ENCODE assay signal across 19 cellular contexts in the genomic region with DNA sequence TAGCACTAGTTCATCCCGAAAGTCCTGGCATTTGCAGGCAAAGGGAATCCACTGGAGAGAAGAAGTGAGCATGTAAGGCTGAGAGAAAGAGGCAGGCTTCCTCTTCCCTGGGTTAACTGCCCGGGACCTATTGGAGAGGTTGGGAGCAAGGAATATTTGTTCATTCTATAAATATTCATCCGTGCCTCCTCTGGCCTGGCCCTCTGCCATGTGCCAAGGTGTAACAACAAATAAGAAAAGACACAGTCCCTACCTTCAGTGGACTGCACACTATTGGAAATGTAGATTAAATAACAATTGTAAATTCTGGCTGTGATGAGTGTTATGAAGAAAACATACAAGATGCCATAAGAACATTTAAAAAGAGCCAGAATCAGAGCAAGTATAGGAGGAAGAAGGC.
"Had no signal": no experiment of that assay in that cellular context is flagged by ENCODE, and none has a peak within 500 bp of the region (broad histone marks: within the 10 kb centered on the region; RNA-seq: fewer than 3 reads in every experiment).

No MANE protein-coding gene starts in this region.

- H3K27me3 ChIP-seq: dorsolateral prefrontal cortex, neutrophil, right atrium auricular region, thyroid gland, vagina had no signal

- DNase-seq: dorsolateral prefrontal cortex; effector CD4-positive, alpha-beta T cell; hypothalamus; left ventricle myocardium superior; lower lobe of right lung; stimulated activated CD4-positive, alpha-beta T cell treated with anti-CD3 and anti-CD28 coated beads, Interleukin-12 subunit alpha, Interleukin-12 subunit beta, amount 100 ng/mL, for 4 hours; stimulated activated CD4-positive, alpha-beta T cell treated with anti-CD3 and anti-CD28 coated beads, Interleukin-1b, Interleukin-23, amount 100 ng/mL, for 48 hours; stimulated activated CD4-positive, alpha-beta T cell treated with anti-CD3 and anti-CD28 coated beads, Interleukin-4, amount 100 ng/mL, for 1 hour; stimulated activated CD8-positive, alpha-beta memory T cell treated with anti-CD3 and anti-CD28 coated beads, Interleukin-4, amount 100 ng/mL, for 48 hours; stimulated activated naive CD4-positive, alpha-beta T cell; stimulated activated naive CD8-positive, alpha-beta T cell treated with anti-CD3 and anti-CD28 coated beads, Interleukin-15, amount 100 ng/mL, for 72 hours; thyroid gland; trophoblast cell had no signal

- H3K79me2 ChIP-seq: parathyroid adenoma had no signal

- H3K4me2 ChIP-seq: smooth muscle cell had no signal

- ATAC-seq: left ventricle myocardium superior; lower lobe of right lung; natural killer cell treated with Interleukin-12 subunit alpha and Interleukin-12 subunit beta and Interleukin-15 and Interleukin-18, amount 100 ng/mL, for 72 hours; stimulated activated naive CD8-positive, alpha-beta T cell treated with anti-CD3 and anti-CD28 coated beads, Interleukin-15, amount 100 ng/mL, for 72 hours had no signal

- H3K36me3 ChIP-seq: lower lobe of right lung, neutrophil, right atrium auricular region, thyroid gland, vagina had no signal

- H3K9me3 ChIP-seq: lower lobe of right lung, neutrophil, right atrium auricular region, thyroid gland, vagina had no signal

- H3K9ac ChIP-seq: parathyroid adenoma had no signal

- H2AFZ ChIP-seq: parathyroid adenoma had no signal

- H3K4me1 ChIP-seq: lower lobe of right lung, parathyroid adenoma, right atrium auricular region, thyroid gland, vagina had no signal

- H3K4me3 ChIP-seq: dorsolateral prefrontal cortex, lower lobe of right lung, right atrium auricular region, smooth muscle cell, thyroid gland, vagina had no signal

- H3K27ac ChIP-seq: dorsolateral prefrontal cortex, lower lobe of right lung, neutrophil, parathyroid adenoma, right atrium auricular region, thyroid gland, vagina had no signal
